11 cellular contexts compared by ENCODE assay signal in genomic region chr5:173614591-173614990, GRCh38. TPM values are rescaled to one million over a fixed set of nuclear protein-coding genes. Genes with fewer than 3 reads are reported as not detected.
DNase-seq lines count a peak whose midpoint lies in the region; ATAC-seq, FAIRE-seq and TF ChIP-seq lines count a peak whose summit lies in the region.
"Had no signal": no experiment of that assay in that cellular context is flagged by ENCODE, and none has a peak within 500 bp of the region (broad histone marks: within the 10 kb centered on the region; RNA-seq: fewer than 3 reads in every experiment).

No MANE protein-coding gene starts in this region.

- H3K9me3 ChIP-seq in A549 (no peaks in the 10 kb centered on the region), HAP-1 (no peaks in the 10 kb centered on the region), lung (ENCODE audit: control insufficient read depth in 2 of 2, insufficient read depth in 1 of 2, low read length in 1 of 2) (no peaks in the 10 kb centered on the region)

- 95% methylated on average over 7 of the region's 7 CpGs for WGBS in A549 (ENCODE audit: missing lambda C conversion rate)
- 75 to 86% methylated on average over 7 of the region's 7 CpGs for WGBS in lung, 2 donors

- no peak for FAIRE-seq in A549 (lab: Jason Lieb, UNC)
- FAIRE-seq: bronchial epithelial cell had no signal

- no peak for TF ChIP-seq CTCF in A549 (IDR thresholded peaks at IDR 0.05)
- no peak for TF ChIP-seq CTCF in lung (IDR thresholded peaks at IDR 0.05; ENCODE audit: control extremely low read depth, extremely low read depth)

- H3K9me3 Mint-ChIP-seq in activated naive CD8-positive, alpha-beta T cell treated with anti-CD3 and anti-CD28 coated beads for 36 hours: no peaks in the 10 kb centered on the region

- no peaks in the 10 kb centered on the region for H3K27me3 Mint-ChIP-seq in activated naive CD8-positive, alpha-beta T cell treated with anti-CD3 and anti-CD28 coated beads for 36 hours

- ATAC-seq in A549: no peak
- ATAC-seq in lung (ENCODE audit: insufficient read depth, low FRiP score): no peak

- H3K4me2 ChIP-seq in A549: peak overlapping the region; percentile 83

- CTCF ChIA-PET in A549 (lab: Yijun Ruan, JAX): interaction anchor here (1.4 to 13.6 kb wide), 8 partner anchors 9 to 907 kb away, joined by 4 to 229 read pairs (median 11); no protein-coding TSS in a partner anchor

- H3K36me3 ChIP-seq in HAP-1 (replicated peaks): peaks cover 39% of the 10 kb centered on the region
- H3K36me3 ChIP-seq in lung (ENCODE audit: control insufficient read depth in 2 of 2, insufficient read depth in 2 of 2, low read length in 2 of 2): peaks cover 5 to 20% of the 10 kb centered on the region in 2 donors

- H3K4me1 Mint-ChIP-seq in activated naive CD8-positive, alpha-beta T cell treated with anti-CD3 and anti-CD28 coated beads for 36 hours: peaks cover 43% of the 10 kb centered on the region

- H3K36me3 Mint-ChIP-seq in activated naive CD8-positive, alpha-beta T cell treated with anti-CD3 and anti-CD28 coated beads for 36 hours: peaks cover 16% of the 10 kb centered on the region

- DNase-seq in A549 (ENCODE audit: low read depth in 1 of 2, low spot score in 1 of 2): no peak
- no peak for DNase-seq in HAP-1 (ENCODE audit: low spot score in 2 of 2)
- no peak for DNase-seq in activated naive CD8-positive, alpha-beta T cell treated with anti-CD3 and anti-CD28 coated beads for 36 hours
- DNase-seq in lung (ENCODE audit: low spot score): no peak
- DNase-seq in GM19238 (ENCODE audit: insufficient read length, low spot score): no peak
- DNase-seq in AML-193 (lab: John Stamatoyannopoulos, UW): no peak
- no peak for DNase-seq in KG1 (lab: John Stamatoyannopoulos, UW)
- no peak for DNase-seq in nucleus accumbens (lab: John Stamatoyannopoulos, UW)
- DNase-seq: NCI-H1694; stimulated activated CD4-positive, alpha-beta T cell treated with anti-CD3 and anti-CD28 coated beads, Interleukin-12 subunit alpha, Interleukin-12 subunit beta, amount 100 ng/mL, for 4 hours had no signal

- H3K4me3 ChIP-seq in A549 (peak overlapping the region; percentile 88), HAP-1 (peak overlapping the region; percentile 80), lung (peak overlapping the region; percentile 19)

- POLR2A ChIA-PET in A549 (lab: Yijun Ruan, JAX): no interaction called here

- H3K27ac ChIP-seq in A549 (no peak overlapping the region), lung (ENCODE audit: low read depth in 1 of 2, low read length in 1 of 2) (no peak overlapping the region)

- in situ Hi-C loops in HAP-1 (cut with MboI; ENCODE audit: low sequenced_read_pairs): no loop called here

- TF ChIP-seq RAD21 in A549 (conservative IDR thresholded peaks at IDR 0.05 in 1 of 2, IDR thresholded peaks at IDR 0.05 in 1 of 2): no peak

- peak overlapping the region; percentile 93 for H3K4me3 Mint-ChIP-seq in activated naive CD8-positive, alpha-beta T cell treated with anti-CD3 and anti-CD28 coated beads for 36 hours

- peaks cover 37% of the 10 kb centered on the region for H3K4me1 ChIP-seq in A549
- H3K4me1 ChIP-seq in HAP-1: peaks cover 17% of the 10 kb centered on the region
- H3K4me1 ChIP-seq in lung (ENCODE audit: control insufficient read depth in 2 of 2, insufficient read depth in 2 of 2, low read length in 2 of 2): peaks cover 8 to 20% of the 10 kb centered on the region in 2 donors

- no peak for TF ChIP-seq POLR2A in A549 (IDR thresholded peaks at IDR 0.05; ENCODE audit: low read length)

- H3K27ac Mint-ChIP-seq in activated naive CD8-positive, alpha-beta T cell treated with anti-CD3 and anti-CD28 coated beads for 36 hours: no peak overlapping the region

- no peak for TF ChIP-seq EP300 in A549 (IDR thresholded peaks at IDR 0.05)

- no peaks in the 10 kb centered on the region for H3K27me3 ChIP-seq in HAP-1 (ENCODE audit: low read depth)
- no peaks in the 10 kb centered on the region for H3K27me3 ChIP-seq in lung (ENCODE audit: control insufficient read depth, insufficient read depth)

TF ChIP-seq in A549, 52 proteins besides CTCF, POLR2A, EP300 and RAD21:
- TF ChIP-seq POLR2AphosphoS2 (conservative IDR thresholded peaks at IDR 0.05; ENCODE audit: low read length): no peak
- TF ChIP-seq TP53 (CRISPR knock-in tag; IDR thresholded peaks at IDR 0.05): no peak
- TF ChIP-seq CHD4 (IDR thresholded peaks at IDR 0.05; ENCODE audit: borderline replicate concordance): no peak
- no peak for TF ChIP-seq RARB (CRISPR knock-in tag; IDR thresholded peaks at IDR 0.05)
- TF ChIP-seq MAX (IDR thresholded peaks at IDR 0.05): no peak
- no peak for TF ChIP-seq KDM1A (IDR thresholded peaks at IDR 0.05; ENCODE audit: low read depth)
- no peak for TF ChIP-seq GATA3 (IDR thresholded peaks at IDR 0.05; ENCODE audit: borderline replicate concordance)
- no peak for TF ChIP-seq FOXS1 (CRISPR knock-in tag; IDR thresholded peaks at IDR 0.05)
- TF ChIP-seq EHMT2 (IDR thresholded peaks at IDR 0.05; ENCODE audit: low read depth): no peak
- no peak for TF ChIP-seq NFE2L2 (conservative IDR thresholded peaks at IDR 0.05; ENCODE audit: low read length)
- TF ChIP-seq CBX8 (IDR thresholded peaks at IDR 0.05): no peak

RNA-seq across cellular contexts. Expression of gene BOD1, which starts 1.9 kb away (rescaled TPM):
- 95.1 and 102 TPM in 2 replicates for polyA plus RNA-seq in A549 (2011; rRNA removed)
- 50.2 and 50.9 TPM in 2 replicates for polyA plus RNA-seq in A549 (2012; cell fraction: cytosol; rRNA removed)
- polyA plus RNA-seq in A549 (2012; cell fraction: nucleus; rRNA removed): 34.5 and 40.0 TPM in 2 replicates
- polyA plus RNA-seq in A549 (2017; fragmentation: RNase III; extraction: RNeasy Plus Mini Kit Qiagen cat#74134 plus additional on column Dnase treatment): 59.1 to 63.8 TPM (median 59.6 TPM) in 3 replicates
- polyA minus RNA-seq in A549 (2011; rRNA and poly(A)+ RNA removed): 43.2 and 55.0 TPM in 2 replicates
- total RNA-seq in activated naive CD8-positive, alpha-beta T cell treated with anti-CD3 and anti-CD28 coated beads for 36 hours: 10 to 100 TPM; 23.7 to 25.8 TPM
- total RNA-seq in lung: 10 to 100 TPM; 37.3 to 63.1 TPM
- 10 to 100 TPM; 23.3 to 34.4 TPM for polyA plus RNA-seq in lung

Comparison
In these comparisons a context has a peak if more than half of its experiments do, and no peak if none do; other contexts are left out.
1. H3K4me3 ChIP-seq: peak in every context shown above with its lines; median percentile 88 in A549; 80 in HAP-1; 19 in lung.